ENCODE assay signal across 8 cellular contexts in genomic region chr19:6362351-6362801, GRCh38. TPM values are rescaled to one million over a fixed set of nuclear protein-coding genes. Genes with fewer than 3 reads are reported as not detected.
A peak's percentile ranks its signal among the peaks of the same experiment; 100 is the strongest.
DNase-seq lines count a peak whose midpoint lies in the region; ATAC-seq and TF ChIP-seq lines count a peak whose summit lies in the region.

No MANE protein-coding gene starts in this region.

- peaks cover 14% of the 10 kb centered on the region for H3K4me1 Mint-ChIP-seq in activated CD8-positive, alpha-beta T cell treated with anti-CD3 and anti-CD28 coated beads for 36 hours (ENCODE audit: low read depth)

- H3K27me3 Mint-ChIP-seq in activated CD8-positive, alpha-beta T cell treated with anti-CD3 and anti-CD28 coated beads for 36 hours, result no peaks in the 10 kb centered on the region

- H3K36me3 Mint-ChIP-seq in activated CD8-positive, alpha-beta T cell treated with anti-CD3 and anti-CD28 coated beads for 36 hours (ENCODE audit: low read depth), result peaks cover 34% of the 10 kb centered on the region

- no peaks in the 10 kb centered on the region for H3K4me1 ChIP-seq in HEK293 (ENCODE audit: control insufficient read depth, insufficient read depth, low read length)
- peaks cover 10 to 17% (median 16%) of the 10 kb centered on the region in 3 donors for H3K4me1 ChIP-seq in skeletal muscle tissue (ENCODE audit: control insufficient read depth in 3 of 3, insufficient read depth in 3 of 3, low read length in 3 of 3)

- H3K4me3 Mint-ChIP-seq in activated CD8-positive, alpha-beta T cell treated with anti-CD3 and anti-CD28 coated beads for 36 hours, result peak overlapping the region; percentile 92

- CTCF ChIA-PET in HEK293 (lab: Yijun Ruan, JAX), result no interaction called here
- CTCF ChIA-PET in activated CD8-positive, alpha-beta T cell treated with anti-CD3 and anti-CD28 coated beads for 36 hours (lab: Charles Lee), result interaction anchor here (0.6 to 2.4 kb wide), 2 partner anchors 10 to 68 kb away, joined by 3 to 9 read pairs; partner anchors contain the start of gene ALKBH7

- POLR2A ChIA-PET in HEK293 (lab: Yijun Ruan, JAX), result interaction anchor here (4.8 kb wide), 1 partner anchor 10 kb away, joined by 60 read pairs; the partner anchor contains the start of gene ALKBH7
- POLR2A ChIA-PET in activated CD8-positive, alpha-beta T cell treated with anti-CD3 and anti-CD28 coated beads for 36 hours (lab: Charles Lee), result interaction anchor here (3.4 kb wide), 1 partner anchor 10 kb away, joined by 20 read pairs; the partner anchor contains the start of gene ALKBH7

- H3K36me3 ChIP-seq in HEK293 (ENCODE audit: control insufficient read depth in 2 of 2, insufficient read depth in 1 of 2, low read length in 2 of 2) (peaks cover 38 to 40% of the 10 kb centered on the region in 2 experiments; a peak in 2 of 3 replicates), skeletal muscle tissue (ENCODE audit: control insufficient read depth in 3 of 3, insufficient read depth in 3 of 3, low read length in 3 of 3) (peaks cover 17 to 20% (median 18%) of the 10 kb centered on the region in 3 donors)

- H3K9me3 ChIP-seq in HEK293 (ENCODE audit: control insufficient read depth, insufficient read depth, low read depth, low read length) (no peaks in the 10 kb centered on the region), skeletal muscle tissue (ENCODE audit: control insufficient read depth in 3 of 3, low read length in 3 of 3) (no peaks in the 10 kb centered on the region)

- TF ChIP-seq CTCF in HEK293 (tag by site-specific recombination; IDR thresholded peaks at IDR 0.05) (no peak), fibroblast of the aortic adventitia (IDR thresholded peaks at IDR 0.05; ENCODE audit: insufficient read depth, low read length) (no peak)
- no peak for TF ChIP-seq CTCF in activated CD8-positive, alpha-beta T cell treated with anti-CD3 and anti-CD28 coated beads for 36 hours (IDR thresholded peaks at IDR 0.05)

- peak overlapping the region; percentile 80 to 85 (median 85) for H3K9ac ChIP-seq in skeletal muscle tissue (ENCODE audit: low read depth in 1 of 3, low read length in 3 of 3)

- intact Hi-C loops in activated CD8-positive, alpha-beta T cell treated with anti-CD3 and anti-CD28 coated beads for 36 hours (cut with micrococcal nuclease), result no loop called here

- peak; percentile 64 for DNase-seq in activated CD8-positive, alpha-beta T cell treated with anti-CD3 and anti-CD28 coated beads for 36 hours
- DNase-seq in fibroblast of the aortic adventitia (ENCODE audit: low read depth) (no peak), iPS-NIHi7 (ENCODE audit: extremely low spot score) (no peak), HPDE6-E6E7 (ENCODE audit: extremely low spot score) (no peak), NCI-H2081 (lab: John Stamatoyannopoulos, UW) (no peak), foreskin melanocyte (no peak)

- H3K4me3 ChIP-seq in HEK293 (ENCODE audit: low read depth, low read length) (peak overlapping the region; percentile 82), fibroblast of the aortic adventitia (ENCODE audit: low read depth, low read length) (peak overlapping the region; percentile 82), skeletal muscle tissue (ENCODE audit: low read length in 3 of 3) (peak overlapping the region; percentile 78 to 91 (median 83))

- H3K27ac ChIP-seq in HEK293 (ENCODE audit: extremely low read depth, low read depth, low read length) (peak overlapping the region; percentile 67; the same call in 1 of the 2 replicates), skeletal muscle tissue (ENCODE audit: low read depth, low read length) (peak overlapping the region; percentile 77)

- no peaks in the 10 kb centered on the region for H3K9me3 Mint-ChIP-seq in activated CD8-positive, alpha-beta T cell treated with anti-CD3 and anti-CD28 coated beads for 36 hours

- no peaks in the 10 kb centered on the region for H3K27me3 ChIP-seq in skeletal muscle tissue (ENCODE audit: control insufficient read depth in 3 of 3, insufficient read depth in 3 of 3, low read length in 3 of 3)

- ATAC-seq in activated CD8-positive, alpha-beta T cell treated with anti-CD3 and anti-CD28 coated beads for 36 hours, result peak; percentile 31

- H3K27ac Mint-ChIP-seq in activated CD8-positive, alpha-beta T cell treated with anti-CD3 and anti-CD28 coated beads for 36 hours, result peak overlapping the region; percentile 97

TF ChIP-seq in HEK293, 187 proteins besides CTCF, POLR2A, EP300 and RAD21 (continues in another document):
- no peak for TF ChIP-seq ZNF335 (tag by site-specific recombination; conservative IDR thresholded peaks at IDR 0.05)
- no peak for TF ChIP-seq ZNF292 (tag by site-specific recombination; IDR thresholded peaks at IDR 0.05; ENCODE audit: borderline replicate concordance, low read depth)
- TF ChIP-seq ZNF792 (tag by site-specific recombination; IDR thresholded peaks at IDR 0.05), result no peak
- TF ChIP-seq ZNF768 (tag by site-specific recombination; IDR thresholded peaks at IDR 0.05), result no peak
- no peak for TF ChIP-seq ZNF48 (tag by site-specific recombination; IDR thresholded peaks at IDR 0.05)
- no peak for TF ChIP-seq ZNF394 (tag by site-specific recombination; IDR thresholded peaks at IDR 0.05; ENCODE audit: borderline replicate concordance)
- TF ChIP-seq PRDM4 (tag by site-specific recombination; IDR thresholded peaks at IDR 0.05), result no peak
- TF ChIP-seq ZBTB17 (tag by site-specific recombination; IDR thresholded peaks at IDR 0.05), result peak; percentile 75
- TF ChIP-seq ZNF704 (tag by site-specific recombination; IDR thresholded peaks at IDR 0.05), result no peak

RNA-seq across cellular contexts. Expression of gene CLPP, which starts 1.0 kb away (rescaled TPM):
- 100 to 1,000 TPM; 169 to 175 TPM for total RNA-seq in activated CD8-positive, alpha-beta T cell treated with anti-CD3 and anti-CD28 coated beads for 36 hours
- total RNA-seq in fibroblast of the aortic adventitia (ENCODE audit: low replicate concordance) (20.9 and 39.4 TPM in 2 replicates), skeletal muscle tissue (29.7 TPM)

RNA-seq across cellular contexts. Expression of gene ALKBH7, which starts 10.2 kb away (rescaled TPM):
- 10 to 100 TPM; 34.9 to 40.1 TPM for total RNA-seq in activated CD8-positive, alpha-beta T cell treated with anti-CD3 and anti-CD28 coated beads for 36 hours
- total RNA-seq in fibroblast of the aortic adventitia (ENCODE audit: low replicate concordance) (29.9 and 38.3 TPM in 2 replicates), skeletal muscle tissue (75.2 TPM)

RNA-seq across cellular contexts. Expression of gene PSPN, which starts 13.4 kb away (rescaled TPM):
- total RNA-seq in activated CD8-positive, alpha-beta T cell treated with anti-CD3 and anti-CD28 coated beads for 36 hours, result 1 to 10 TPM; 1.2 to 1.4 TPM
- total RNA-seq in fibroblast of the aortic adventitia (ENCODE audit: low replicate concordance) (0.41 and 1.2 TPM in 2 replicates), skeletal muscle tissue (1.0 TPM)

RNA-seq across cellular contexts. Expression of gene ACER1, which starts 29.0 kb away (rescaled TPM):
- not detected for total RNA-seq in activated CD8-positive, alpha-beta T cell treated with anti-CD3 and anti-CD28 coated beads for 36 hours
- total RNA-seq in fibroblast of the aortic adventitia (ENCODE audit: low replicate concordance), result not detected in 2 replicates
- 0.52 TPM for total RNA-seq in skeletal muscle tissue

RNA-seq across cellular contexts. Expression of gene GTF2F1, which starts 30.6 kb away (rescaled TPM):
- total RNA-seq in activated CD8-positive, alpha-beta T cell treated with anti-CD3 and anti-CD28 coated beads for 36 hours, result 10 to 100 TPM; 50.4 to 59.6 TPM
- total RNA-seq in fibroblast of the aortic adventitia (ENCODE audit: low replicate concordance), result 33.6 and 59.2 TPM in 2 replicates
- 36.5 TPM for total RNA-seq in skeletal muscle tissue
